In the genomic region with DNA sequence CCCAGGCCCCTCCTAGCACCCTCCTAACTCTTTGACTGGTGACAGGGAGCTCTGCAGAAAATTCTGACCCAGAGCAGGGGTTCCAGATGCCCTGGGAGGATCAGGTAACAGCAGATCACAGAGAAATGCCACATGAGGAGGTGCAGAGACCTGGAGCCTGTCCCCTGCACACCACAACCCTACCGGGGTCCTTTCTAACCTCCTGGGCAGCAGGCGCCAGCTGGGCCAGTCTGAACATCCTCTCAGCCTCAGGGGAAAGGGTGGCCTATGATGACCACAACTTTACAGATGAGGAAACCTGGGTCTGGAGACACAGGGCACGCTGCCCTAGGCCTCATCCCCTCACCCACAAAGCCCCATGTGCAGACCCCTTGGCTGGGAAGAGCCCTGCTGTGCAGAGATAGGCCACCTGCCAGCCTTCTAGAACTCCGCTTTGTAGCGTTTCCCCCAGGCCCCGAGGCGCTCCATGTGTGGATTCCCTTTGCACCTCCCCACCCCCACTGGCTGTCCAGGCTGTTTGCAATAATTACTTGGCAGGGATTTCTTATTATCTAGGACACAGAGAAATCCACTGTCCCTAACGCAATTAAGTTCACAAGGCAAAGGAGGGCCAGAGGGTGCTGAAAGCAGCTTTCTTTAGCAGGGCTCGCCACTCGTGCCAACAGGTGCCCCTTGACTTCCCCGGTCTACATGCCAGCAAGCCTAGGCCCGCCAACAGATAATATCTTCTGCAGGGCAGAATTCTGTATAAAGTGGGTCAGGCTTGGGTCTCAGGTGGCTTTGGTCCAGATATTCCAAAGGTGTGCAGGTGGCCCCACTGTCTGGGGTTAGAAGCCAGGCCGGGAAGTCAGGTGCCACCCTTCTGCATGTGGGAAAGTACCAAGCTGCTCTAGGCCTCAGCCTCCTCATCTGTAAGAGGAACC, we compare ENCODE assay signal across 12 cellular contexts. TPM values are rescaled to one million over a fixed set of nuclear protein-coding genes. Genes with fewer than 3 reads are reported as not detected.
DNase-seq lines count a peak whose midpoint lies in the region; TF ChIP-seq lines count a peak whose summit lies in the region.
"Had no signal": no experiment of that assay in that cellular context is flagged by ENCODE, and none has a peak within 500 bp of the region (broad histone marks: within the 10 kb centered on the region; RNA-seq: fewer than 3 reads in every experiment).

No MANE protein-coding gene starts in this region.

- POLR2A ChIA-PET in OCI-LY7 (lab: Charles Lee) = no interaction called here

- H3K79me2 ChIP-seq in OCI-LY7 (ENCODE audit: insufficient read depth, low read depth, low read length) = no peaks in the 10 kb centered on the region
- H3K79me2 ChIP-seq: parathyroid adenoma had no signal

- peaks cover 99% of the 10 kb centered on the region for H3K36me3 ChIP-seq in left ventricle myocardium inferior
- peaks cover 97% of the 10 kb centered on the region for H3K36me3 ChIP-seq in OCI-LY7 (ENCODE audit: insufficient read depth, low read length)

- H3K4me3 ChIP-seq in left ventricle myocardium inferior = no peak overlapping the region
- no peak overlapping the region for H3K4me3 ChIP-seq in OCI-LY7 (ENCODE audit: low read depth, low read length, poor library complexity, severe bottlenecking)

- BruUV-seq in OCI-LY7 (replicated peaks; lab: Mats Ljungman, UMichigan) = no TSS peak

- H3K27ac Mint-ChIP-seq in activated naive CD4-positive, alpha-beta T cell treated with anti-CD3 and anti-CD28 coated beads for 36 hours = no peak overlapping the region
- no peak overlapping the region for H3K27ac Mint-ChIP-seq in type B pancreatic cell

- no peaks in the 10 kb centered on the region for H3K4me1 Mint-ChIP-seq in activated naive CD4-positive, alpha-beta T cell treated with anti-CD3 and anti-CD28 coated beads for 36 hours (ENCODE audit: low read depth)
- no peaks in the 10 kb centered on the region for H3K4me1 Mint-ChIP-seq in type B pancreatic cell (ENCODE audit: unreplicated experiment)

- no peaks in the 10 kb centered on the region for H3K9me3 Mint-ChIP-seq in activated naive CD4-positive, alpha-beta T cell treated with anti-CD3 and anti-CD28 coated beads for 36 hours
- H3K9me3 Mint-ChIP-seq in type B pancreatic cell = no peaks in the 10 kb centered on the region

- peak; percentile 3 for DNase-seq in activated naive CD4-positive, alpha-beta T cell treated with anti-CD3 and anti-CD28 coated beads, Interleukin-2, amount 50 U/mL, for 16 hours
- DNase-seq in activated naive CD4-positive, alpha-beta T cell treated with anti-CD3 and anti-CD28 coated beads for 36 hours = no peak
- DNase-seq in left ventricle myocardium inferior (peak; percentile 32), type B pancreatic cell (ENCODE audit: extremely low spot score, unreplicated experiment) (no peak), OCI-LY7 (ENCODE audit: low spot score) (no peak)
- no peak for DNase-seq in stimulated activated CD4-positive, alpha-beta T cell treated with anti-CD3 and anti-CD28 coated beads, Interleukin-4, amount 100 ng/mL, for 24 hours
- DNase-seq: activated CD4-positive, alpha-beta T cell treated with anti-CD3 and anti-CD28 coated beads for 1 hour; activated effector memory CD4-positive, alpha-beta T cell treated with Interleukin-2 at 50 U/mL for 16 hours; NCI-H1930 had no signal

- H4K20me1 ChIP-seq in OCI-LY7 (ENCODE audit: insufficient read depth, low read length) = no peaks in the 10 kb centered on the region

- no peak overlapping the region for H3K4me3 Mint-ChIP-seq in activated naive CD4-positive, alpha-beta T cell treated with anti-CD3 and anti-CD28 coated beads for 36 hours
- no peak overlapping the region for H3K4me3 Mint-ChIP-seq in type B pancreatic cell

- no peak for TF ChIP-seq CTCF in VCaP (conservative IDR thresholded peaks at IDR 0.05)
- TF ChIP-seq CTCF in left ventricle myocardium inferior (IDR thresholded peaks at IDR 0.05; ENCODE audit: borderline replicate concordance) = no peak
- TF ChIP-seq CTCF in type B pancreatic cell (conservative IDR thresholded peaks at IDR 0.05) = no peak
- TF ChIP-seq CTCF in OCI-LY7 (conservative IDR thresholded peaks at IDR 0.05; ENCODE audit: low read length) = no peak

- H3K9me3 ChIP-seq in left ventricle myocardium inferior (replicated peaks) (no peaks in the 10 kb centered on the region), OCI-LY7 (ENCODE audit: low read length) (no peaks in the 10 kb centered on the region)

- intact Hi-C loops in activated naive CD4-positive, alpha-beta T cell treated with anti-CD3 and anti-CD28 coated beads for 36 hours (cut with micrococcal nuclease) = no loop called here
- intact Hi-C loops in left ventricle myocardium inferior (cut with micrococcal nuclease) (no loop called here), OCI-LY7 (cut with micrococcal nuclease; ENCODE audit: unreplicated experiment) (no loop called here)

- H3K27me3 ChIP-seq in left ventricle myocardium inferior (ENCODE audit: low read depth) = no peaks in the 10 kb centered on the region

- no peak overlapping the region for H3K4me2 ChIP-seq in OCI-LY7 (ENCODE audit: low read length)

- H3K9me2 ChIP-seq in OCI-LY7 (ENCODE audit: insufficient read depth, low read length) = no peaks in the 10 kb centered on the region

- H3K36me3 Mint-ChIP-seq in activated naive CD4-positive, alpha-beta T cell treated with anti-CD3 and anti-CD28 coated beads for 36 hours (ENCODE audit: low read depth) = peaks cover 22% of the 10 kb centered on the region
- H3K36me3 Mint-ChIP-seq in type B pancreatic cell = peaks cover 21% of the 10 kb centered on the region

- H2AFZ ChIP-seq in OCI-LY7 (ENCODE audit: low read length) = no peak overlapping the region
- H2AFZ ChIP-seq: parathyroid adenoma had no signal

- H3K27ac ChIP-seq in VCaP (peak overlapping the region; percentile 18), left ventricle myocardium inferior (replicated peaks) (peak overlapping the region; percentile 42), temporal lobe (ENCODE audit: low read depth, low read length) (peak overlapping the region; percentile 21), OCI-LY7 (ENCODE audit: low read depth, low read length, poor library complexity, severe bottlenecking) (no peak overlapping the region)
- H3K27ac ChIP-seq: parathyroid adenoma had no signal

- no peaks in the 10 kb centered on the region for H3K27me3 Mint-ChIP-seq in activated naive CD4-positive, alpha-beta T cell treated with anti-CD3 and anti-CD28 coated beads for 36 hours (ENCODE audit: low read depth)
- no peaks in the 10 kb centered on the region for H3K27me3 Mint-ChIP-seq in type B pancreatic cell

- CTCF ChIA-PET in activated naive CD4-positive, alpha-beta T cell treated with anti-CD3 and anti-CD28 coated beads for 36 hours (lab: Charles Lee) = interaction anchor here (1.9 kb wide), 1 partner anchor 10 kb away, joined by 4 read pairs; no protein-coding TSS in a partner anchor
- CTCF ChIA-PET in OCI-LY7 (lab: Charles Lee; ENCODE audit: unreplicated experiment) = no interaction called here

- peaks cover 67% of the 10 kb centered on the region for H3K4me1 ChIP-seq in left ventricle myocardium inferior
- no peaks in the 10 kb centered on the region for H3K4me1 ChIP-seq in OCI-LY7 (ENCODE audit: insufficient read depth, low read length, poor library complexity, severe bottlenecking)
- H3K4me1 ChIP-seq: parathyroid adenoma had no signal

RNA-seq across cellular contexts. Expression of a gene that starts 36.4 kb away (rescaled TPM):
- 100 to 1,000 TPM; 271 to 295 TPM for total RNA-seq in activated naive CD4-positive, alpha-beta T cell treated with anti-CD3 and anti-CD28 coated beads for 36 hours
- total RNA-seq in left ventricle myocardium inferior (157 TPM), temporal lobe (59.7 TPM), type B pancreatic cell (ENCODE audit: low replicate concordance) (227 and 313 TPM in 2 replicates), OCI-LY7 (2022) (134 and 152 TPM in 2 replicates)
- 77.6 and 85.0 TPM in 2 replicates for total RNA-seq in OCI-LY7 (2014; rRNA removed; shearing (Covaris generic))

RNA-seq across cellular contexts. Expression of a gene that starts 58.9 kb away (rescaled TPM):
- under 1 TPM; 0.43 to 0.86 TPM for total RNA-seq in activated naive CD4-positive, alpha-beta T cell treated with anti-CD3 and anti-CD28 coated beads for 36 hours
- total RNA-seq in left ventricle myocardium inferior (8.2 TPM), temporal lobe (1.7 TPM), type B pancreatic cell (ENCODE audit: low replicate concordance) (1.1 and 2.5 TPM in 2 replicates), OCI-LY7 (2022) (not detected in 2 replicates)
- total RNA-seq in OCI-LY7 (2014; rRNA removed; shearing (Covaris generic)) = not detected in 2 replicates

Comparison
In these comparisons a context has a peak if more than half of its experiments do, and no peak if none do; other contexts are left out.
1. DNase-seq: peak in activated naive CD4-positive, alpha-beta T cell treated with anti-CD3 and anti-CD28 coated beads, Interleukin-2, amount 50 U/mL, for 16 hours (single experiment) and left ventricle myocardium inferior (single experiment); none in activated naive CD4-positive, alpha-beta T cell treated with anti-CD3 and anti-CD28 coated beads for 36 hours (single experiment), type B pancreatic cell (single experiment), OCI-LY7 (single experiment) and stimulated activated CD4-positive, alpha-beta T cell treated with anti-CD3 and anti-CD28 coated beads, Interleukin-4, amount 100 ng/mL, for 24 hours (single experiment).